ENCODE assay signal across 27 cellular contexts in the genomic region with DNA sequence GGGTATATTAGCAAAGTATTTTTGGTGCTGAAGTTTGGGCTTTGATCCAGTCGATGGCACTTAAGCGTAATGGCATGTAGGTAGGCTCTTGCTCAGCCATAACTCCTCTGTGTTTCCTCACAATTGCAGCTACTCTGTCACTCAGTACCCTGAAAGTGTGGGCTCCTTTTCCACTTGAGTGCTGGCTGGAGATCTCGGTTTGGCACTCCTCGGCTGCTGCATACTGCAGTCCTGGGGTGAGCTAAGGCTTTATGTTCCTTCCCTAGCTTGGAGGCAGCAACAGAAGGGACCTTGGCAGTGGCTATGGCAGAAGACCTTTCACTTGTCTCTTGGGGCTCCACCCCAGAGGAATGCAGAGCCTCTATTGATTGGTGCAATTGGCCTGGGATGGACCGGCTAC.
"Had no signal": no experiment of that assay in that cellular context is flagged by ENCODE, and none has a peak within 500 bp of the region (broad histone marks: within the 10 kb centered on the region; RNA-seq: fewer than 3 reads in every experiment).

No MANE protein-coding gene starts in this region.

- H3K36me3 ChIP-seq: brain microvascular endothelial cell, MG63, SJCRH30 had no signal

- FAIRE-seq: TTC549 had no signal

- DNase-seq: activated B cell treated with CpG ODN at 0.5 μM for 24 hours; activated CD4-positive, alpha-beta memory T cell treated with anti-CD3 and anti-CD28 coated beads, Interleukin-2, amount 10 ng/mL, durations not matched to agents 7 days and 5 days; activated CD4-positive, alpha-beta T cell treated with anti-CD3 and anti-CD28 coated beads for 1 hour; activated CD4-positive, alpha-beta T cell treated with anti-CD3 and anti-CD28 coated beads for 48 hours; activated CD8-positive, alpha-beta memory T cell treated with anti-CD3 and anti-CD28 coated beads for 24 hours; activated CD8-positive, alpha-beta memory T cell treated with anti-CD3 and anti-CD28 coated beads, Interleukin-2, amount 10 ng/mL, durations not matched to agents 7 days and 5 days; activated CD8-positive, alpha-beta memory T cell treated with anti-CD3 and anti-CD28 coated beads, Interleukin-2, amount 50 U/mL, for 48 hours; activated effector memory CD4-positive, alpha-beta T cell treated with anti-CD3 and anti-CD28 coated beads, Interleukin-2, amount 50 U/mL, for 16 hours; activated naive CD4-positive, alpha-beta T cell; activated naive CD4-positive, alpha-beta T cell treated with anti-CD3 and anti-CD28 coated beads, Interleukin-2, amount 50 U/mL, for 16 hours; activated naive CD8-positive, alpha-beta T cell treated with anti-CD3 and anti-CD28 coated beads for 36 hours; activated T-cell treated with anti-CD3 and anti-CD28 coated beads, Interleukin-2, amount 50 U/mL, for 48 hours; amniotic stem cell; aorta; brain microvascular endothelial cell; central memory CD4-positive, alpha-beta T cell; Kasumi-1; KG1; NCI-H1048; NCI-H1930; NCI-H226; SHP77 had no signal

- H3K27me3 ChIP-seq: brain microvascular endothelial cell, SJCRH30 had no signal

- H3K9me3 ChIP-seq: MG63, SJCRH30 had no signal

- H3K4me1 ChIP-seq: SJCRH30 had no signal

- ATAC-seq: activated CD8-positive, alpha-beta memory T cell treated with anti-CD3 and anti-CD28 coated beads, Interleukin-2, amount 10 ng/mL, durations not matched to agents 7 days and 5 days; Panc1 had no signal

- H3K27ac ChIP-seq: brain microvascular endothelial cell, SJCRH30, SK-N-MC had no signal

- H3K4me3 ChIP-seq: MG63, SJCRH30, SK-N-MC had no signal
